In genomic region chr2:43341959-43342757, GRCh38 we compare ENCODE assay signal across 20 cellular contexts.
DNase-seq lines count a peak whose midpoint lies in the region; ATAC-seq and TF ChIP-seq lines count a peak whose summit lies in the region.
"Had no signal": no experiment of that assay in that cellular context is flagged by ENCODE, and none has a peak within 500 bp of the region (broad histone marks: within the 10 kb centered on the region; RNA-seq: fewer than 3 reads in every experiment).

No MANE protein-coding gene starts in this region.

- DNase-seq in IMR-90 = no peak
- no peak for DNase-seq in breast epithelium (ENCODE audit: low spot score in 2 of 2)
- DNase-seq in right lobe of liver = no peak
- DNase-seq in stomach = no peak
- no peak for DNase-seq in foreskin keratinocyte
- no peak for DNase-seq in naive thymus-derived CD4-positive, alpha-beta T cell
- DNase-seq: activated CD4-positive, alpha-beta T cell treated with anti-CD3 and anti-CD28 coated beads for 4 hours; activated CD8-positive, alpha-beta memory T cell treated with anti-CD3 and anti-CD28 coated beads, Interleukin-2, amount 10 ng/mL, durations not matched to agents 7 days and 5 days; colonic mucosa; DMS153; GF-D8; NCI-H1417; NCI-H2171 treated with DMSO at 0.1 percent for 48 hours; nephron progenitor cell; SHP77 treated with DMSO at 0.1 percent for 48 hours; spleen; stimulated activated CD4-positive, alpha-beta T cell treated with anti-CD3 and anti-CD28 coated beads, Interleukin-4, amount 100 ng/mL, for 4 hours had no signal

- no peak overlapping the region for H3K4me3 Mint-ChIP-seq in naive thymus-derived CD4-positive, alpha-beta T cell
- H3K4me3 Mint-ChIP-seq: activated CD8-positive, alpha-beta memory T cell treated with anti-CD3 and anti-CD28 coated beads, Interleukin-2, amount 10 ng/mL, durations not matched to agents 7 days and 5 days; activated T-helper 1 cell treated with anti-CD3 and anti-CD28 coated beads, Interleukin-12 subunit alpha, Interleukin-12 subunit beta, Interleukin-2, Interleukin-4 antibody, amounts not matched to agents 30 ng/mL and 10 ng/mL and 1 ng/mL, durations not matched to agents 14 hours and 24 hours and 36 hours; nephron progenitor cell had no signal

- H3K27ac Mint-ChIP-seq in naive thymus-derived CD4-positive, alpha-beta T cell = peak overlapping the region in 2 of 9 donors; percentile 22 to 25
- H3K27ac Mint-ChIP-seq: activated CD8-positive, alpha-beta memory T cell treated with anti-CD3 and anti-CD28 coated beads, Interleukin-2, amount 10 ng/mL, durations not matched to agents 7 days and 5 days; activated T-helper 1 cell treated with anti-CD3 and anti-CD28 coated beads, Interleukin-12 subunit alpha, Interleukin-12 subunit beta, Interleukin-2, Interleukin-4 antibody, amounts not matched to agents 30 ng/mL and 10 ng/mL and 1 ng/mL, durations not matched to agents 14 hours and 24 hours and 36 hours; nephron progenitor cell had no signal

- H4K8ac ChIP-seq in IMR-90 (ENCODE audit: low read depth in 2 of 2, low read length in 2 of 2) = no peak overlapping the region

- no peak overlapping the region for H3K23ac ChIP-seq in IMR-90 (ENCODE audit: low read depth, low read length)

- no peak overlapping the region; the same call in 1 of the 3 replicates for H2BK15ac ChIP-seq in IMR-90 (ENCODE audit: low read depth, low read length)

- no peak for TF ChIP-seq POLR2A in IMR-90 (IDR thresholded peaks at IDR 0.05; ENCODE audit: low read depth, low read length)
- no peak for TF ChIP-seq POLR2A in breast epithelium (IDR thresholded peaks at IDR 0.05)
- TF ChIP-seq POLR2A in right lobe of liver (IDR thresholded peaks at IDR 0.05) = no peak
- no peak for TF ChIP-seq POLR2A in stomach (IDR thresholded peaks at IDR 0.05)

- ATAC-seq in IMR-90 (ENCODE audit: low read depth) (no peak), right lobe of liver (peak; percentile 56 to 77 (median 69)), foreskin keratinocyte (no peak), HG02840 (IDR thresholded peaks at IDR 0.05; ENCODE audit: low FRiP score, unreplicated experiment) (no peak)
- no peak for ATAC-seq in naive thymus-derived CD4-positive, alpha-beta T cell
- ATAC-seq: activated CD8-positive, alpha-beta memory T cell treated with anti-CD3 and anti-CD28 coated beads, Interleukin-2, amount 10 ng/mL, durations not matched to agents 7 days and 5 days; activated naive CD4-positive, alpha-beta T cell treated with anti-CD3 and anti-CD28 coated beads, Interleukin-2, amount 50 U/mL, for 72 hours had no signal

- intact Hi-C loops in IMR-90 (cut with micrococcal nuclease) (loop anchor here (5.0 kb wide), 1 partner anchor 115 kb away; the partner anchor contains the start of gene ZFP36L2), breast epithelium (cut with DNase I; ENCODE audit: low total_unique reads) (no loop called here), right lobe of liver (cut with DNase I) (no loop called here), stomach (cut with DNase I; ENCODE audit: low total_unique reads) (no loop called here)
- intact Hi-C loops in naive thymus-derived CD4-positive, alpha-beta T cell (cut with micrococcal nuclease) = no loop called here

- H2BK120ac ChIP-seq in IMR-90 (ENCODE audit: low read depth, low read length) = peak overlapping the region; percentile 58

- H3K56ac ChIP-seq in IMR-90 (ENCODE audit: extremely low read depth, insufficient read depth, low read length) = no peak overlapping the region

- no peak overlapping the region for H3K9ac ChIP-seq in IMR-90 (ENCODE audit: low read depth, low read length)

- H3K9me3 ChIP-seq in IMR-90 (ENCODE audit: control insufficient read depth, insufficient read depth, low read length) (no peaks in the 10 kb centered on the region), breast epithelium (no peaks in the 10 kb centered on the region), right lobe of liver (no peaks in the 10 kb centered on the region), stomach (no peaks in the 10 kb centered on the region)
- no peaks in the 10 kb centered on the region for H3K9me3 ChIP-seq in naive thymus-derived CD4-positive, alpha-beta T cell (ENCODE audit: control insufficient read depth in 2 of 3, low read length in 3 of 3)
- H3K9me3 ChIP-seq: colonic mucosa, spleen had no signal

- H2AK5ac ChIP-seq in IMR-90 (ENCODE audit: low read depth, low read length) = peak overlapping the region; percentile 94

- peaks cover 0 to 3% (median 0%) of the 10 kb centered on the region in 11 donors for H3K9me3 Mint-ChIP-seq in naive thymus-derived CD4-positive, alpha-beta T cell
- H3K9me3 Mint-ChIP-seq: activated naive CD4-positive, alpha-beta T cell treated with anti-CD3 and anti-CD28 coated beads, Interleukin-2, amount 50 U/mL, for 72 hours; activated T-helper 1 cell treated with anti-CD3 and anti-CD28 coated beads, Interleukin-12 subunit alpha, Interleukin-12 subunit beta, Interleukin-2, Interleukin-4 antibody, amounts not matched to agents 30 ng/mL and 10 ng/mL and 1 ng/mL, durations not matched to agents 14 hours and 24 hours and 36 hours; nephron progenitor cell had no signal

- no peaks in the 10 kb centered on the region; the same call in 1 of the 2 replicates for H4K20me1 ChIP-seq in IMR-90 (ENCODE audit: insufficient read depth, low read length)

- H3K14ac ChIP-seq in IMR-90 (replicated peaks; ENCODE audit: low read depth, low read length) = peak overlapping the region; percentile 74; the same call in 1 of the 2 replicates

- no peak overlapping the region for H3K4me2 ChIP-seq in IMR-90 (ENCODE audit: low read depth, low read length)

- peaks cover 0 to 4% (median 0%) of the 10 kb centered on the region in 7 donors for H3K4me1 Mint-ChIP-seq in naive thymus-derived CD4-positive, alpha-beta T cell

- in situ Hi-C loops in IMR-90 (cut with MboI; ENCODE audit: low sequenced_read_pairs) = no loop called here

- no peaks in the 10 kb centered on the region for H3K27me3 ChIP-seq in IMR-90 (ENCODE audit: control insufficient read depth, insufficient read depth, low read length)
- no peaks in the 10 kb centered on the region for H3K27me3 ChIP-seq in breast epithelium
- H3K27me3 ChIP-seq in right lobe of liver = no peaks in the 10 kb centered on the region
- H3K27me3 ChIP-seq in stomach = no peaks in the 10 kb centered on the region
- H3K27me3 ChIP-seq in foreskin keratinocyte = no peaks in the 10 kb centered on the region
- H3K27me3 ChIP-seq in naive thymus-derived CD4-positive, alpha-beta T cell (ENCODE audit: control insufficient read depth in 2 of 2, insufficient read depth in 2 of 2, low read length in 2 of 2) = no peaks in the 10 kb centered on the region
- H3K27me3 ChIP-seq: colonic mucosa, spleen had no signal

- CTCF ChIA-PET in IMR-90 (lab: Yijun Ruan, JAX) = interaction anchor here (0.5 to 0.9 kb wide), 2 partner anchors 30 to 368 kb away, joined by 3 read pairs; no protein-coding TSS in a partner anchor
- CTCF ChIA-PET in naive thymus-derived CD4-positive, alpha-beta T cell (lab: Charles Lee) = no interaction called here

- H3K36me3 ChIP-seq in IMR-90 (ENCODE audit: control insufficient read depth, insufficient read depth, low read length) (no peaks in the 10 kb centered on the region), breast epithelium (no peaks in the 10 kb centered on the region), right lobe of liver (no peaks in the 10 kb centered on the region), stomach (peaks cover 0 to 8% (median 4%) of the 10 kb centered on the region in 4 donors)
- peaks cover 0 to 15% (median 0%) of the 10 kb centered on the region in 3 experiments for H3K36me3 ChIP-seq in naive thymus-derived CD4-positive, alpha-beta T cell (ENCODE audit: control insufficient read depth in 2 of 3, insufficient read depth in 3 of 3, low read length in 3 of 3)
- H3K36me3 ChIP-seq: colonic mucosa had no signal

- H3K4me3 ChIP-seq in IMR-90 (ENCODE audit: insufficient read depth, low read depth, low read length) = no peak overlapping the region
- H3K4me3 ChIP-seq in breast epithelium = no peak overlapping the region
- no peak overlapping the region for H3K4me3 ChIP-seq in right lobe of liver
- no peak overlapping the region for H3K4me3 ChIP-seq in stomach
- no peak overlapping the region for H3K4me3 ChIP-seq in naive thymus-derived CD4-positive, alpha-beta T cell (ENCODE audit: low read length)
- H3K4me3 ChIP-seq: colonic mucosa, spleen had no signal

- no peak for TF ChIP-seq EP300 in stomach (IDR thresholded peaks at IDR 0.05)

- H3K4ac ChIP-seq in IMR-90 (ENCODE audit: low read depth, low read length) = peak overlapping the region; percentile 32; the same call in 1 of the 2 replicates

- peak overlapping the region; percentile 88 for H2BK20ac ChIP-seq in IMR-90 (ENCODE audit: low read depth, low read length)

- BruUV-seq in IMR-90 (replicated peaks; lab: Mats Ljungman, UMichigan) = no TSS peak

- peak overlapping the region; percentile 59; the same call in 1 of the 2 replicates for H3K18ac ChIP-seq in IMR-90 (ENCODE audit: low read depth, low read length)

- H4K5ac ChIP-seq in IMR-90 (ENCODE audit: low read depth, low read length) = no peak overlapping the region

- peaks cover 0 to 10% of the 10 kb centered on the region in 2 experiments; a peak in 1 of 4 replicates for H3K79me1 ChIP-seq in IMR-90 (ENCODE audit: low read depth in 1 of 2, low read length in 2 of 2)

- POLR2A ChIA-PET in IMR-90 (lab: Charles Lee; ENCODE audit: unreplicated experiment) = no interaction called here
- POLR2A ChIA-PET in naive thymus-derived CD4-positive, alpha-beta T cell (lab: Charles Lee) = no interaction called here

- peak overlapping the region; percentile 60; the same call in 1 of the 2 replicates for H4K91ac ChIP-seq in IMR-90 (ENCODE audit: insufficient read depth, low read depth, low read length)

- H2BK5ac ChIP-seq in IMR-90 (ENCODE audit: low read depth, low read length, poor library complexity, severe bottlenecking) = no peak overlapping the region

- peaks cover 23% of the 10 kb centered on the region for H3K9me1 ChIP-seq in IMR-90 (ENCODE audit: insufficient read depth, low read length)

- no peak overlapping the region for H2AFZ ChIP-seq in IMR-90 (replicated peaks; ENCODE audit: low read length, poor library complexity)

- dilution Hi-C loops in IMR-90 (cut with HindIII; ENCODE audit: low sequenced_read_pairs, unreplicated experiment) = no loop called here

- H3K4me1 ChIP-seq in IMR-90 (ENCODE audit: control insufficient read depth, insufficient read depth, low read length) = peaks cover 28% of the 10 kb centered on the region
- H3K4me1 ChIP-seq in breast epithelium = peaks cover 11 to 17% of the 10 kb centered on the region in 2 donors
- H3K4me1 ChIP-seq in right lobe of liver = peaks cover 0 to 48% (median 11%) of the 10 kb centered on the region in 4 donors
- H3K4me1 ChIP-seq in stomach = peaks cover 38 to 70% (median 61%) of the 10 kb centered on the region in 4 donors
- H3K4me1 ChIP-seq in foreskin keratinocyte = peaks cover 10% of the 10 kb centered on the region
- no peaks in the 10 kb centered on the region for H3K4me1 ChIP-seq in naive thymus-derived CD4-positive, alpha-beta T cell (ENCODE audit: control insufficient read depth in 2 of 2, insufficient read depth in 2 of 2, low read length in 2 of 2)
- H3K4me1 ChIP-seq: colonic mucosa had no signal

- no peak overlapping the region for H2AK9ac ChIP-seq in IMR-90 (replicated peaks; ENCODE audit: low read depth, low read length, poor library complexity)

- no peak for TF ChIP-seq RAD21 in IMR-90 (IDR thresholded peaks at IDR 0.05; ENCODE audit: low read length)

- 98% methylated on average over 6 of the region's 13 CpGs; no CpG with 5 or more reads in 1 of the 2 experiments for WGBS in IMR-90 (ENCODE audit: extremely low coverage in 2 of 2, insufficient read length in 1 of 2), 2 experiments
- WGBS in right lobe of liver (ENCODE audit: insufficient coverage, low coverage, low lambda C conversion rate, missing lambda C conversion rate) = 53% methylated on average over 13 of the region's 13 CpGs
- WGBS in stomach, 5 donors = 90 to 96% (median 91%) methylated on average over 13 of the region's 13 CpGs

- H3K36me3 Mint-ChIP-seq in naive thymus-derived CD4-positive, alpha-beta T cell = peaks cover 13 to 77% (median 44%) of the 10 kb centered on the region in 5 donors
- H3K36me3 Mint-ChIP-seq: activated naive CD4-positive, alpha-beta T cell treated with anti-CD3 and anti-CD28 coated beads, Interleukin-2, amount 50 U/mL, for 72 hours had no signal

- H3K27ac ChIP-seq in IMR-90 (ENCODE audit: insufficient read depth, low read length) = no peak overlapping the region
- H3K27ac ChIP-seq in breast epithelium = peak overlapping the region; percentile 2 to 46
- peak overlapping the region in 1 of 3 donors; percentile 52 for H3K27ac ChIP-seq in right lobe of liver
- H3K27ac ChIP-seq in stomach = peak overlapping the region in 4 of 5 donors; percentile 24 to 81 (median 58)
- H3K27ac ChIP-seq in foreskin keratinocyte = no peak overlapping the region
- no peak overlapping the region for H3K27ac ChIP-seq in naive thymus-derived CD4-positive, alpha-beta T cell (ENCODE audit: low read depth, low read length)

- TF ChIP-seq CTCF in IMR-90 (conservative IDR thresholded peaks at IDR 0.05; ENCODE audit: low read depth, low read length) = no peak
- TF ChIP-seq CTCF in breast epithelium (IDR thresholded peaks at IDR 0.05) = no peak
- peak in 1 of 4 donors; percentile 11 for TF ChIP-seq CTCF in right lobe of liver (IDR thresholded peaks at IDR 0.05)
- no peak for TF ChIP-seq CTCF in stomach (IDR thresholded peaks at IDR 0.05)
- no peak for TF ChIP-seq CTCF in foreskin keratinocyte (conservative IDR thresholded peaks at IDR 0.05)

- H3K27me3 Mint-ChIP-seq in naive thymus-derived CD4-positive, alpha-beta T cell = no peaks in the 10 kb centered on the region
- H3K27me3 Mint-ChIP-seq: activated CD8-positive, alpha-beta memory T cell treated with anti-CD3 and anti-CD28 coated beads, Interleukin-2, amount 10 ng/mL, durations not matched to agents 7 days and 5 days had no signal

Comparison
In these comparisons a context has a peak if more than half of its experiments do, and no peak if none do; other contexts are left out.
1. ATAC-seq: peak in right lobe of liver (4 of 4); none in IMR-90 (single experiment), foreskin keratinocyte (single experiment), naive thymus-derived CD4-positive, alpha-beta T cell (single experiment) and HG02840 (single experiment).
2. H3K27ac ChIP-seq: peak in breast epithelium (2 of 2) and stomach (4 of 5); none in IMR-90 (single experiment), foreskin keratinocyte (single experiment) and naive thymus-derived CD4-positive, alpha-beta T cell (single experiment).